Comparison of ENCODE assay signal across 2 cellular contexts in the genomic region with DNA sequence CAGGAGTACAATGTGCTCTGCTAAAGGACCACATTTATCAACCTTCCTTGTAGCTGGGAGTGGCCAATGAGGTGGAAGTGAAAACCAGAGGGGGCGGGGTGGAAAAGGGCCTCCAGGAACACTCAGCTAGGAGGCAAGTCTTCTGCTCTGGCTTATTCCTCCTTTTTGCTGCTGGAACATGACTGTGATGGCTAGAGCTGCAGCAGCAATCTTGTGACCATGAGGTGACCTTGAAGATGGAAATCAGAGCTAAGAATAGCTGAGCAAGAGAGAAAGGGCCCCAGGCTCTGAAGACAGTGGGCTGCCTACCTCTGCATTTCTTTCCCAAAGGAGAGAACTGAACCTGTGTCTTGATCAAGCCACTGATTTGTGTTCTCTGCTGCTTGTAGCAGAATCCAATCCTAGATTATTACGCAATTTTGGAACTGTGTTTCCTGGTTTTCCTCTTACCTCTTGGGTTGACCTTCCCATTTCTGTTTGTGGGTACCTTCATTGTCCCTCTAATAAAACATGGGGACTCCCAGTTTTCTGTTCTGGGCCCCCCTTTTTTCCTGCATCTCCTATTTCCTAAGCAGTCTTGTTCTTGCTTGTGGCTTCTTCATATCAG.
TF ChIP-seq lines count a peak whose summit lies in the region.

No MANE protein-coding gene starts in this region.

TF ChIP-seq in HCT116, 20 proteins besides CTCF, POLR2A, EP300 and RAD21:
- TF ChIP-seq, protein P1, sequence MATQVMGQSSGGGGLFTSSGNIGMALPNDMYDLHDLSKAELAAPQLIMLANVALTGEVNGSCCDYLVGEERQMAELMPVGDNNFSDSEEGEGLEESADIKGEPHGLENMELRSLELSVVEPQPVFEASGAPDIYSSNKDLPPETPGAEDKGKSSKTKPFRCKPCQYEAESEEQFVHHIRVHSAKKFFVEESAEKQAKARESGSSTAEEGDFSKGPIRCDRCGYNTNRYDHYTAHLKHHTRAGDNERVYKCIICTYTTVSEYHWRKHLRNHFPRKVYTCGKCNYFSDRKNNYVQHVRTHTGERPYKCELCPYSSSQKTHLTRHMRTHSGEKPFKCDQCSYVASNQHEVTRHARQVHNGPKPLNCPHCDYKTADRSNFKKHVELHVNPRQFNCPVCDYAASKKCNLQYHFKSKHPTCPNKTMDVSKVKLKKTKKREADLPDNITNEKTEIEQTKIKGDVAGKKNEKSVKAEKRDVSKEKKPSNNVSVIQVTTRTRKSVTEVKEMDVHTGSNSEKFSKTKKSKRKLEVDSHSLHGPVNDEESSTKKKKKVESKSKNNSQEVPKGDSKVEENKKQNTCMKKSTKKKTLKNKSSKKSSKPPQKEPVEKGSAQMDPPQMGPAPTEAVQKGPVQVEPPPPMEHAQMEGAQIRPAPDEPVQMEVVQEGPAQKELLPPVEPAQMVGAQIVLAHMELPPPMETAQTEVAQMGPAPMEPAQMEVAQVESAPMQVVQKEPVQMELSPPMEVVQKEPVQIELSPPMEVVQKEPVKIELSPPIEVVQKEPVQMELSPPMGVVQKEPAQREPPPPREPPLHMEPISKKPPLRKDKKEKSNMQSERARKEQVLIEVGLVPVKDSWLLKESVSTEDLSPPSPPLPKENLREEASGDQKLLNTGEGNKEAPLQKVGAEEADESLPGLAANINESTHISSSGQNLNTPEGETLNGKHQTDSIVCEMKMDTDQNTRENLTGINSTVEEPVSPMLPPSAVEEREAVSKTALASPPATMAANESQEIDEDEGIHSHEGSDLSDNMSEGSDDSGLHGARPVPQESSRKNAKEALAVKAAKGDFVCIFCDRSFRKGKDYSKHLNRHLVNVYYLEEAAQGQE (IDR thresholded peaks at IDR 0.05; ENCODE audit: low read depth) = no peak
- TF ChIP-seq CEBPB (IDR thresholded peaks at IDR 0.05; ENCODE audit: low read depth) (peak; percentile 52; the same call in 1 of the 2 replicates), FOSL1 (IDR thresholded peaks at IDR 0.05; ENCODE audit: low read depth) (no peak), SRF (IDR thresholded peaks at IDR 0.05; ENCODE audit: low read depth) (no peak)

TF ChIP-seq in K562, 482 proteins besides CTCF, POLR2A, EP300 and RAD21 (continued from another document):
- peak; percentile 51; the same call in 1 of the 2 replicates for TF ChIP-seq CEBPG (CRISPR knock-in tag; IDR thresholded peaks at IDR 0.05)
- peak; percentile 74 to 91 for TF ChIP-seq CEBPG (tag; conservative IDR thresholded peaks at IDR 0.05 in 1 of 2, IDR thresholded peaks at IDR 0.05 in 1 of 2)
- 0 out of 2 replicates have a peak, but pooled peaks have one; percentile 34 for TF ChIP-seq PTBP1 (IDR thresholded peaks at IDR 0.05; ENCODE audit: low read depth, low read length)
- TF ChIP-seq BCOR (IDR thresholded peaks at IDR 0.05) = peak; percentile 65; the same call in 1 of the 2 replicates
- TF ChIP-seq SMARCA5 (IDR thresholded peaks at IDR 0.05) = peak; percentile 74; the same call in 1 of the 2 replicates
- no peak for TF ChIP-seq ZNF780A (CRISPR knock-in tag; IDR thresholded peaks at IDR 0.05)
TF ChIP-seq in K562: peak in this region for 7.
